In genomic region chr12:14214495-14214894, GRCh38 we compare ENCODE assay signal across 18 cellular contexts.
"Had no signal": no experiment of that assay in that cellular context is flagged by ENCODE, and none has a peak within 500 bp of the region (broad histone marks: within the 10 kb centered on the region; RNA-seq: fewer than 3 reads in every experiment).

No MANE protein-coding gene starts in this region.

- H3K27me3 Mint-ChIP-seq: naive thymus-derived CD4-positive, alpha-beta T cell had no signal

- ATAC-seq: lower lobe of right lung; naive thymus-derived CD4-positive, alpha-beta T cell had no signal

- H3K4me1 ChIP-seq: prostate gland, uterus had no signal

- H3K27me3 ChIP-seq: cardiac muscle cell, right lobe of liver, stomach, uterus had no signal

- H3K4me3 ChIP-seq: cardiac muscle cell, lower lobe of right lung, prostate gland, right lobe of liver, stomach, thoracic aorta, uterus had no signal

- H3K9ac ChIP-seq: SK-N-SH had no signal

- H3K27ac Mint-ChIP-seq: naive thymus-derived CD4-positive, alpha-beta T cell had no signal

- H3K4me2 ChIP-seq: SK-N-SH had no signal

- H3K9me3 ChIP-seq: lower lobe of right lung, prostate gland, right lobe of liver, SK-N-SH, stomach, thoracic aorta, uterus had no signal

- DNase-seq: activated CD4-positive, alpha-beta T cell treated with anti-CD3 and anti-CD28 coated beads, Interleukin-2, amount 50 U/mL, for 4 hours; activated CD4-positive, CD25-positive, alpha-beta regulatory T cell treated with anti-CD3 and anti-CD28 coated beads, Interleukin-2, amount 50 U/mL, for 72 hours; activated naive CD4-positive, alpha-beta T cell treated with Interleukin-2 at 50 U/mL for 16 hours; activated T-cell treated with anti-CD3 and anti-CD28 coated beads for 4 hours; hypothalamus; kidney glomerular epithelial cell; lower lobe of right lung; naive thymus-derived CD4-positive, alpha-beta T cell; nucleus accumbens; right lobe of liver; SK-N-SH; stomach; T-helper 1 cell; uterus had no signal

- FAIRE-seq: endometrium had no signal

- H3K27ac ChIP-seq: lower lobe of right lung, prostate gland, right lobe of liver, stomach, thoracic aorta, uterus had no signal

- H3K4me3 Mint-ChIP-seq: naive thymus-derived CD4-positive, alpha-beta T cell had no signal

- H3K36me3 ChIP-seq: cardiac muscle cell, lower lobe of right lung, prostate gland, right lobe of liver, stomach, thoracic aorta, uterus had no signal
